8 cellular contexts compared by ENCODE assay signal in genomic region chr18:23812566-23813440, GRCh38.
A peak's percentile ranks its signal among the peaks of the same experiment; 100 is the strongest.
DNase-seq lines count a peak whose midpoint lies in the region; ATAC-seq and TF ChIP-seq lines count a peak whose summit lies in the region.

No MANE protein-coding gene starts in this region.

- TF ChIP-seq POLR2A in gastrocnemius medialis (IDR thresholded peaks at IDR 0.05): no peak

- ATAC-seq in Panc1 (no peak), gastrocnemius medialis (no peak), HG02885 (IDR thresholded peaks at IDR 0.05; ENCODE audit: poor library complexity, unreplicated experiment) (no peak)

- no peak overlapping the region for H3K4me2 ChIP-seq in fibroblast of lung (ENCODE audit: extremely low read depth, insufficient read depth, low read length)

- no peak overlapping the region for H3K4me3 ChIP-seq in Panc1 (ENCODE audit: low read depth in 2 of 2, low read length in 2 of 2)
- no peak overlapping the region for H3K4me3 ChIP-seq in fibroblast of lung (replicated peaks in 1 of 4; ENCODE audit: control extremely low read depth in 1 of 4, insufficient read depth in 1 of 4, low read depth in 3 of 4, low read length in 4 of 4)
- no peak overlapping the region for H3K4me3 ChIP-seq in gastrocnemius medialis

- no peaks in the 10 kb centered on the region for H3K79me2 ChIP-seq in fibroblast of lung (ENCODE audit: control insufficient read depth, insufficient read depth, low read length)

- H3K27me3 ChIP-seq in Panc1 (ENCODE audit: control insufficient read depth, insufficient read depth, low read length) (no peaks in the 10 kb centered on the region), fibroblast of lung (ENCODE audit: control insufficient read depth, insufficient read depth, low read length) (no peaks in the 10 kb centered on the region), gastrocnemius medialis (no peaks in the 10 kb centered on the region)

- H2AFZ ChIP-seq in fibroblast of lung (ENCODE audit: low read length): no peak overlapping the region

- no peak overlapping the region for H3K27ac ChIP-seq in C4-2B
- no peak overlapping the region for H3K27ac ChIP-seq in Panc1 (ENCODE audit: low read length)
- no peak overlapping the region for H3K27ac ChIP-seq in fibroblast of lung (ENCODE audit: insufficient read depth, low read length)
- no peak overlapping the region for H3K27ac ChIP-seq in gastrocnemius medialis

- H3K4me1 ChIP-seq in Panc1 (ENCODE audit: control insufficient read depth, insufficient read depth, low read length) (no peaks in the 10 kb centered on the region), fibroblast of lung (ENCODE audit: control insufficient read depth, extremely low read depth, insufficient read depth, low read length) (no peaks in the 10 kb centered on the region), gastrocnemius medialis (peaks cover 5 to 6% of the 10 kb centered on the region in 2 donors)

- BruUV-seq in Panc1 (replicated peaks; lab: Mats Ljungman, UMichigan): no TSS peak

- no peaks in the 10 kb centered on the region for H4K20me1 ChIP-seq in fibroblast of lung (ENCODE audit: control insufficient read depth, extremely low read depth, insufficient read depth, low read length)

- POLR2A ChIA-PET in Panc1 (lab: Charles Lee): no interaction called here

- DNase-seq in HT1080 (ENCODE audit: low read depth) (peak; percentile 44), Panc1 (ENCODE audit: low read depth, low spot score) (no peak), fibroblast of lung (ENCODE audit: low read depth in 2 of 2) (peak; percentile 12 to 49), gastrocnemius medialis (no peak), putamen (ENCODE audit: low spot score) (no peak)
- DNase-seq in activated T-cell treated with anti-CD3 and anti-CD28 coated beads, Interleukin-2, amount 50 U/mL, for 48 hours: no peak

- CTCF ChIA-PET in Panc1 (lab: Charles Lee): interaction anchor here (1.6 kb wide), 1 partner anchor 191 kb away, joined by 3 read pairs; no protein-coding TSS in a partner anchor

- H3K9me3 ChIP-seq in Panc1 (ENCODE audit: control insufficient read depth, insufficient read depth, low read depth, low read length) (no peaks in the 10 kb centered on the region), fibroblast of lung (ENCODE audit: control insufficient read depth, insufficient read depth, low read depth, low read length) (no peaks in the 10 kb centered on the region), gastrocnemius medialis (no peaks in the 10 kb centered on the region)

- intact Hi-C loops in Panc1 (cut with micrococcal nuclease; ENCODE audit: unreplicated experiment) (loop anchor here (5.0 kb wide), 1 partner anchor 191 kb away; no protein-coding TSS in a partner anchor), gastrocnemius medialis (cut with DNase I; ENCODE audit: low total_unique reads) (loop anchor here (1.0 kb wide), 1 partner anchor 191 kb away; no protein-coding TSS in a partner anchor)

- TF ChIP-seq CTCF in C4-2B (conservative IDR thresholded peaks at IDR 0.05) (peak; percentile 79), Panc1 (IDR thresholded peaks at IDR 0.05) (peak; percentile 70; the same call in 1 of the 2 replicates), fibroblast of lung (conservative IDR thresholded peaks at IDR 0.05 in 1 of 2, IDR thresholded peaks at IDR 0.05 in 1 of 2; ENCODE audit: low read depth in 1 of 2, low read length in 2 of 2) (peak; percentile 13 to 48), gastrocnemius medialis (IDR thresholded peaks at IDR 0.05 in 4 of 5, conservative IDR thresholded peaks at IDR 0.05 in 1 of 5) (peak; percentile 17 to 54 (median 25))

- in situ Hi-C loops in Panc1 (cut with HindIII; ENCODE audit: low pct_unique_long_range_greater_than_20kb, low sequenced_read_pairs) (no loop called here), gastrocnemius medialis (cut with MboI; ENCODE audit: low sequenced_read_pairs in 4 of 4) (loop anchor here in 3 of 4 donors (5.0 to 25.0 kb wide), 4 partner anchors 99 to 301 kb away; partner anchors contain the start of gene RMC1 (in 1 of the 3))

- H3K36me3 ChIP-seq in Panc1 (ENCODE audit: control insufficient read depth, insufficient read depth, low read length): no peaks in the 10 kb centered on the region
- no peaks in the 10 kb centered on the region for H3K36me3 ChIP-seq in fibroblast of lung (ENCODE audit: control insufficient read depth, insufficient read depth, low read length)
- H3K36me3 ChIP-seq in gastrocnemius medialis: no peaks in the 10 kb centered on the region

- no peak overlapping the region for H3K9ac ChIP-seq in fibroblast of lung (ENCODE audit: insufficient read depth, low read length)

Comparison
In these comparisons a context has a peak if more than half of its experiments do, and no peak if none do; other contexts are left out.
1. CTCF ChIP-seq: peak in every context shown above with its lines; median percentile 79 in C4-2B; 70 in Panc1; 30 in fibroblast of lung; 25 in gastrocnemius medialis.
2. DNase-seq: peak in HT1080 (single experiment) and fibroblast of lung (2 of 2); none in Panc1 (single experiment), gastrocnemius medialis (0 of 2), putamen (single experiment) and activated T-cell treated with anti-CD3 and anti-CD28 coated beads, Interleukin-2, amount 50 U/mL, for 48 hours (0 of 2).